ENCODE assay signal across 8 cellular contexts in genomic region chr10:13831711-13832110, GRCh38.
DNase-seq lines count a peak whose midpoint lies in the region; ATAC-seq, FAIRE-seq and TF ChIP-seq lines count a peak whose summit lies in the region.

No MANE protein-coding gene starts in this region.

- CTCF ChIA-PET in A673 (lab: Charles Lee): no interaction called here

- POLR2A ChIA-PET in A673 (lab: Charles Lee; ENCODE audit: low non-redundant PET): no interaction called here

- ATAC-seq in GM18868 (IDR thresholded peaks at IDR 0.05; ENCODE audit: unreplicated experiment): peak; percentile 88
- ATAC-seq in HG03108 (IDR thresholded peaks at IDR 0.05; ENCODE audit: unreplicated experiment): peak; percentile 60
- no peak for ATAC-seq in HG02623 (IDR thresholded peaks at IDR 0.05; ENCODE audit: unreplicated experiment)

- TF ChIP-seq CTCF in osteocyte (IDR thresholded peaks at IDR 0.05) (no peak), A673 (conservative IDR thresholded peaks at IDR 0.05; ENCODE audit: low read depth, low read length) (no peak)

- H3K4me3 Mint-ChIP-seq in osteocyte (ENCODE audit: unreplicated experiment): no peak overlapping the region

- H3K9me3 ChIP-seq in A673 (ENCODE audit: low read depth, low read length, poor library complexity, severe bottlenecking): no peaks in the 10 kb centered on the region

- DNase-seq in astrocyte of the hippocampus (ENCODE audit: low read depth, low spot score) (peak; percentile 28), osteocyte (ENCODE audit: extremely low spot score, unreplicated experiment) (no peak), A673 (ENCODE audit: low spot score) (no peak), frontal cortex (ENCODE audit: low spot score in 2 of 2) (no peak), DMS79 (lab: John Stamatoyannopoulos, UW) (no peak)

- no peaks in the 10 kb centered on the region for H3K27me3 Mint-ChIP-seq in osteocyte (ENCODE audit: unreplicated experiment)

- H3K36me3 Mint-ChIP-seq in osteocyte (ENCODE audit: unreplicated experiment): peaks cover 10% of the 10 kb centered on the region

- H3K4me3 ChIP-seq in A673 (ENCODE audit: low read depth, low read length, poor library complexity, severe bottlenecking): no peak overlapping the region

- H3K36me3 ChIP-seq in A673 (ENCODE audit: insufficient read depth, low read length, poor library complexity, severe bottlenecking): no peaks in the 10 kb centered on the region

- peaks cover 6% of the 10 kb centered on the region for H3K27me3 ChIP-seq in A673 (replicated peaks; ENCODE audit: insufficient read depth, low read depth, low read length, poor library complexity)

- no peaks in the 10 kb centered on the region for H3K4me1 ChIP-seq in A673 (ENCODE audit: insufficient read depth, low read length, poor library complexity, severe bottlenecking)

- FAIRE-seq in frontal cortex (lab: Jason Lieb, UNC): no peak

- intact Hi-C loops in A673 (cut with micrococcal nuclease; ENCODE audit: unreplicated experiment): no loop called here

- H3K9me3 Mint-ChIP-seq in osteocyte (ENCODE audit: unreplicated experiment): no peaks in the 10 kb centered on the region

- peaks cover 49% of the 10 kb centered on the region for H3K4me1 Mint-ChIP-seq in osteocyte (ENCODE audit: unreplicated experiment)

- H3K27ac Mint-ChIP-seq in osteocyte (ENCODE audit: unreplicated experiment): peak overlapping the region; percentile 89

- no TSS peak for BruUV-seq in A673 (replicated peaks; lab: Mats Ljungman, UMichigan)

- H3K27ac ChIP-seq in A673 (ENCODE audit: low read depth, low read length, poor library complexity, severe bottlenecking): no peak overlapping the region
